8 cellular contexts compared by ENCODE assay signal in genomic region chr6:36678488-36679042, GRCh38. TPM values are rescaled to one million over a fixed set of nuclear protein-coding genes. Genes with fewer than 3 reads are reported as not detected.
DNase-seq lines count a peak whose midpoint lies in the region; ATAC-seq and TF ChIP-seq lines count a peak whose summit lies in the region.

CDKN1A (plus strand) TSS chr6:36678714; CDS start chr6:36684102, 5,388 bp downstream.

- H3K9me3 ChIP-seq in adrenal gland (replicated peaks in 1 of 3) = no peaks in the 10 kb centered on the region
- H3K9me3 ChIP-seq in heart right ventricle = no peaks in the 10 kb centered on the region
- no peaks in the 10 kb centered on the region for H3K9me3 ChIP-seq in upper lobe of right lung

- TF ChIP-seq CTCF in adrenal gland (IDR thresholded peaks at IDR 0.05) (peak in 3 of 6 experiments; percentile 20 to 30 (median 22)), heart right ventricle (IDR thresholded peaks at IDR 0.05) (peak in 5 of 9 donors; percentile 8 to 27 (median 13)), upper lobe of right lung (IDR thresholded peaks at IDR 0.05) (no peak)

- H3K27ac ChIP-seq in adrenal gland = peak within 1 kb of the TSS; percentile 85 to 98 (median 95)
- H3K27ac ChIP-seq in heart right ventricle = peak within 1 kb of the TSS; percentile 97 to 100 (median 99)
- H3K27ac ChIP-seq in upper lobe of right lung = peak within 1 kb of the TSS; percentile 97

- no peaks in the 10 kb centered on the region for H3K9me3 Mint-ChIP-seq in T-cell

- POLR2A ChIA-PET in T-cell (lab: Charles Lee) = interaction anchor here in 1 of 2 donors (0.5 to 0.6 kb wide), 2 partner anchors 70 to 755 kb away, joined by 3 to 4 read pairs; no protein-coding TSS in a partner anchor

- intact Hi-C loops in adrenal gland (cut with DNase I) (loop anchor here in 1 of 2 donors (5.0 kb wide), 1 partner anchor 51 kb away; no protein-coding TSS in a partner anchor), heart right ventricle (cut with DNase I) (loop anchor here in 2 of 10 donors (2.0 to 5.0 kb wide), 2 partner anchors 51 to 236 kb away; partner anchors contain the start of genes KCTD20 (in 1 of the 2) and PXT1 (in 1 of the 2)), posterior vena cava (cut with DNase I) (loop anchor here in 1 of 2 donors (2.0 kb wide), 1 partner anchor 52 kb away; no protein-coding TSS in a partner anchor), upper lobe of right lung (cut with DNase I) (no loop called here)

- no peaks in the 10 kb centered on the region for H3K27me3 Mint-ChIP-seq in T-cell

- H3K36me3 ChIP-seq in adrenal gland (replicated peaks in 1 of 2) = no peaks in the 10 kb centered on the region
- H3K36me3 ChIP-seq in heart right ventricle = peaks cover 0 to 19% (median 0%) of the 10 kb centered on the region in 9 donors
- peaks cover 16% of the 10 kb centered on the region for H3K36me3 ChIP-seq in upper lobe of right lung

- peak; percentile 99 for TF ChIP-seq POLR2A in adrenal gland (IDR thresholded peaks at IDR 0.05)

- H3K27ac Mint-ChIP-seq in T-cell = peak within 1 kb of the TSS; percentile 80 to 82

- peaks cover 44 to 48% (median 48%) of the 10 kb centered on the region in 3 donors for H3K4me1 Mint-ChIP-seq in T-cell

- H3K4me3 Mint-ChIP-seq in T-cell = peak within 1 kb of the TSS; percentile 85 to 96 (median 89)

- H3K27me3 ChIP-seq in adrenal gland = no peaks in the 10 kb centered on the region
- no peaks in the 10 kb centered on the region for H3K27me3 ChIP-seq in heart right ventricle
- no peaks in the 10 kb centered on the region for H3K27me3 ChIP-seq in upper lobe of right lung

- ATAC-seq in HG02610 (IDR thresholded peaks at IDR 0.05; ENCODE audit: unreplicated experiment) (peak; percentile 50), T-cell (replicated peaks in 1 of 4) (peak; percentile 49 to 65 (median 59)), heart right ventricle (peak; percentile 82 to 91 (median 82)), upper lobe of right lung (peak; percentile 86)

- H3K36me3 Mint-ChIP-seq in T-cell = peaks cover 5% of the 10 kb centered on the region

- CTCF ChIA-PET in T-cell (lab: Charles Lee) = interaction anchor here in 1 of 2 donors (0.6 to 1.0 kb wide), 2 partner anchors 64 to 190 kb away, joined by 3 to 7 read pairs; no protein-coding TSS in a partner anchor

- DNase-seq in GF-D8 (lab: John Stamatoyannopoulos, UW) (peak; percentile 61), NCI-H1417 (lab: John Stamatoyannopoulos, UW) (peak; percentile 90 to 93 (median 90)), T-cell (peak; percentile 41 to 72 (median 56)), adrenal gland (peak; percentile 92 to 96 (median 94)), heart right ventricle (peak; percentile 85 to 93), posterior vena cava (ENCODE audit: low spot score) (peak; percentile 97), upper lobe of right lung (peak; percentile 97)

- H3K4me3 ChIP-seq in adrenal gland = peak within 1 kb of the TSS; percentile 5 to 97 (median 66)
- H3K4me3 ChIP-seq in heart right ventricle = peak within 1 kb of the TSS; percentile 64 to 89 (median 75)
- peak within 1 kb of the TSS; percentile 86 for H3K4me3 ChIP-seq in upper lobe of right lung

- H3K4me1 ChIP-seq in adrenal gland (replicated peaks in 1 of 2) = peaks cover 13 to 51% of the 10 kb centered on the region in 2 donors
- H3K4me1 ChIP-seq in heart right ventricle = peaks cover 9 to 68% (median 45%) of the 10 kb centered on the region in 9 donors
- H3K4me1 ChIP-seq in upper lobe of right lung = peaks cover 53% of the 10 kb centered on the region

- WGBS in adrenal gland, 4 donors = 0% methylated on average over 5 to 63 of the region's 63 CpGs
- 0 to 1% methylated on average over 59 to 63 of the region's 63 CpGs for WGBS in heart right ventricle, 2 donors

RNA-seq across cellular contexts. Expression of gene CDKN1A, which starts in this region (rescaled TPM):
- 10 to 100 TPM in 4 of 5 donors, 1 to 10 TPM in 1; 9.6 to 88.9 (median 11.8) TPM for total RNA-seq in T-cell
- 100 to 1,000 TPM in 2 of 8 donors, 10 to 100 TPM in 6; 44.7 to 154 (median 79.9) TPM for total RNA-seq in adrenal gland
- polyA plus RNA-seq in adrenal gland = 10 to 100 TPM; 18.8 to 45.1 (median 25.2) TPM
- total RNA-seq in heart right ventricle = 100 to 1,000 TPM in 2 of 10 donors, 10 to 100 TPM in 8; 27.1 to 105 (median 61.2) TPM
- 100 to 1,000 TPM in 1 of 2 donors, 10 to 100 TPM in 1; 23.3 to 357 TPM for polyA plus RNA-seq in heart right ventricle
- total RNA-seq in posterior vena cava = 100 to 1,000 TPM in 1 of 2 donors, 10 to 100 TPM in 1; 87.4 to 195 TPM
- total RNA-seq in upper lobe of right lung = 151 TPM

Comparison
In these comparisons a context has a peak if more than half of its experiments do, and no peak if none do; other contexts are left out.
1. Peak in every context shown above with its lines: DNase-seq, ATAC-seq, H3K4me3 ChIP-seq and H3K27ac ChIP-seq.